8 cellular contexts compared by ENCODE assay signal in the genomic region with DNA sequence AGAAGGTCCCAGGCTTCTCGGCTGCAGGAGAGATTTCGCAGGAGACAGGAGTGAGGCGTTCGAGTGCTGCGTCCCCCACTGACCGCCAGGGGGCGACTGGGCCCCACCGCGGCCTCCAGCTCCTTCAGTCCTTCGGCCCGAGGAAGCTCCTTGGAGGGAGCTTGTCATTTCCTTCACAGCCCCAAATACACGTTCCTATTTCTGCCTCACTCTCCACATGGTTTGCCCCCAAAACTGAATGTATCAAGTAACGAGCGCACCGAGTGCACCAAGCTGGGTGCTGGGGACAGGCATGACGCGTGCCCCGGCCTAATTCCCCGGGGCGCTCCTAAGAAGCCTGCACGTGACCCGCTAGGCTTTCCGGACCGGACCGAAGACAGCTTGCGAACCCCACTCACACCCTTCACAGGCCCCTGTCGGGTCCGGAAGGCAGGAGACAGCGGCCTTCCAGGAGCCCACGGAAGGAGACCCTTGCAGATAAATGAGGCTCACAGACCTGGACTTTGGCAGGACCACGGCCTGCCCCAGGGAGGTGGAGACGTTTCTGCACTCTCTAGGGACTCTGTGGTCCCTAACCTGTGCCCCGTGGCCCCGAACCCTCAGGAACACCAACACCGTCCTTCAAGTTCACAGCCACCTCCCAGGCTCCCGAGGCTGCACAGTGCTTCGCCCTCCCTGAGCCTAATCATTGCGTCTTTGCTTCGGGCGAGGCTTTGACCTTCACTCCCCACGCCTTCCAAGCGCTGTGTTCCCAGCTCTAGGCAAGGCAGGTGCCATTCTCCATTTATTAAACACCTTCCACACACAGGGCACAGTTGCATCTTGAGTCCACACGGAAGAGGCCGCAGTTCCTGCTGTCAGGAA. TPM values are rescaled to one million over a fixed set of nuclear protein-coding genes. Genes with fewer than 3 reads are reported as not detected.
DNase-seq lines count a peak whose midpoint lies in the region; TF ChIP-seq lines count a peak whose summit lies in the region.

No MANE protein-coding gene starts in this region.

- TF ChIP-seq CTCF in GM12874 (IDR thresholded peaks at IDR 0.05; ENCODE audit: insufficient read depth, low read depth, low read length) = peak; percentile 99
- peak; percentile 99 for TF ChIP-seq CTCF in brain microvascular endothelial cell (IDR thresholded peaks at IDR 0.05; ENCODE audit: low read depth, low read length, missing control alignments)

- DNase-seq in 8988T = peak; percentile 77
- DNase-seq in HT-29 (ENCODE audit: low spot score) = peak; percentile 71
- peak; percentile 74 for DNase-seq in SKM-1 treated with dmso at 0.1 percent for 144 hours (lab: John Stamatoyannopoulos, UW; ENCODE audit: unreplicated experiment)
- peak; percentile 45 for DNase-seq in brain microvascular endothelial cell
- DNase-seq in iris pigment epithelial cell (ENCODE audit: low read depth) = peak; percentile 56
- DNase-seq in stimulated activated CD4-positive, alpha-beta T cell treated with anti-CD3 and anti-CD28 coated beads, Interleukin-12 subunit alpha, Interleukin-12 subunit beta, amount 100 ng/mL, for 24 hours (ENCODE audit: low read depth in 2 of 2) = peak; percentile 33 to 50
- DNase-seq in effector CD8-positive, alpha-beta T cell (lab: John Stamatoyannopoulos, UW) = no peak

- no peak overlapping the region for H3K4me3 ChIP-seq in brain microvascular endothelial cell (ENCODE audit: low read depth, low read length)

- no peaks in the 10 kb centered on the region for H3K27me3 ChIP-seq in brain microvascular endothelial cell (replicated peaks)

- H3K27ac ChIP-seq in brain microvascular endothelial cell = no peak overlapping the region

- H3K36me3 ChIP-seq in brain microvascular endothelial cell (replicated peaks) = no peaks in the 10 kb centered on the region

- in situ Hi-C loops in brain microvascular endothelial cell (cut with HindIII; ENCODE audit: low pct_ligation_motif_present, low sequenced_read_pairs) = no loop called here

RNA-seq across cellular contexts. Expression of a gene that starts 13.0 kb away (rescaled TPM):
- total RNA-seq in HT-29 (2014; rRNA removed; shearing (Covaris generic)) = 20.8 and 26.2 TPM in 2 replicates
